ENCODE assay signal across 9 cellular contexts in genomic region chr14:91228112-91229004, GRCh38. TPM values are rescaled to one million over a fixed set of nuclear protein-coding genes. Genes with fewer than 3 reads are reported as not detected.
A peak's percentile ranks its signal among the peaks of the same experiment; 100 is the strongest.
DNase-seq lines count a peak whose midpoint lies in the region; ATAC-seq, FAIRE-seq and TF ChIP-seq lines count a peak whose summit lies in the region.
"Had no signal": no experiment of that assay in that cellular context is flagged by ENCODE, and none has a peak within 500 bp of the region (broad histone marks: within the 10 kb centered on the region; RNA-seq: fewer than 3 reads in every experiment).

No MANE protein-coding gene starts in this region.

- ATAC-seq in PC-3: peak; percentile 79

- H3K9me3 Mint-ChIP-seq in HFFc6 (peaks cover 10% of the 10 kb centered on the region), neural crest cell (no peaks in the 10 kb centered on the region)
- peaks cover under 1% of the 10 kb centered on the region for H3K9me3 Mint-ChIP-seq in activated naive CD4-positive, alpha-beta T cell treated with anti-CD3 and anti-CD28 coated beads, Interleukin-2, amount 50 U/mL, for 24 hours

- H3K36me3 ChIP-seq in PC-3 (ENCODE audit: low read depth, low read length): no peaks in the 10 kb centered on the region

- H2AFZ ChIP-seq in PC-3 (ENCODE audit: low read length): peak overlapping the region; percentile 23; the same call in 1 of the 2 replicates

- H3K27me3 Mint-ChIP-seq in HFFc6 (ENCODE audit: insufficient read depth) (no peaks in the 10 kb centered on the region; the same call in 1 of the 2 replicates), neural crest cell (ENCODE audit: low read depth) (no peaks in the 10 kb centered on the region)
- H3K27me3 Mint-ChIP-seq in activated naive CD4-positive, alpha-beta T cell treated with anti-CD3 and anti-CD28 coated beads, Interleukin-2, amount 50 U/mL, for 24 hours: no peaks in the 10 kb centered on the region

- intact Hi-C loops in PC-3 (cut with micrococcal nuclease): loop anchor here (1.0 to 10.0 kb wide), 3 partner anchors 22 to 56 kb away; no protein-coding TSS in a partner anchor

- peaks cover 17% of the 10 kb centered on the region for H3K36me3 Mint-ChIP-seq in HFFc6 (ENCODE audit: low read depth)
- peaks cover 17% of the 10 kb centered on the region for H3K36me3 Mint-ChIP-seq in activated naive CD4-positive, alpha-beta T cell treated with anti-CD3 and anti-CD28 coated beads, Interleukin-2, amount 50 U/mL, for 24 hours
- H3K36me3 Mint-ChIP-seq in neural crest cell (ENCODE audit: low read depth): peaks cover 5% of the 10 kb centered on the region

- CTCF ChIA-PET in PC-3 (lab: Charles Lee): no interaction called here

- peak overlapping the region; percentile 76 for H3K27ac Mint-ChIP-seq in HFFc6
- peak overlapping the region; percentile 98 for H3K27ac Mint-ChIP-seq in activated naive CD4-positive, alpha-beta T cell treated with anti-CD3 and anti-CD28 coated beads, Interleukin-2, amount 50 U/mL, for 24 hours
- peak overlapping the region; percentile 3 for H3K27ac Mint-ChIP-seq in neural crest cell (ENCODE audit: unreplicated experiment)

- H3F3A ChIP-seq in PC-3 (ENCODE audit: low read length, unreplicated experiment): no peaks in the 10 kb centered on the region

- TF ChIP-seq CTCF in HFFc6 (IDR thresholded peaks at IDR 0.05): no peak
- TF ChIP-seq CTCF in PC-3 (conservative IDR thresholded peaks at IDR 0.05; ENCODE audit: low read depth, low read length): no peak
- no peak for TF ChIP-seq CTCF in neural crest cell (conservative IDR thresholded peaks at IDR 0.05)

- H3K4me3 Mint-ChIP-seq in HFFc6: no peak overlapping the region
- peak overlapping the region; percentile 85 for H3K4me3 Mint-ChIP-seq in activated naive CD4-positive, alpha-beta T cell treated with anti-CD3 and anti-CD28 coated beads, Interleukin-2, amount 50 U/mL, for 24 hours
- no peak overlapping the region for H3K4me3 Mint-ChIP-seq in neural crest cell

- H3K4me2 ChIP-seq in PC-3 (ENCODE audit: low read length): peak overlapping the region; percentile 50

- peak; percentile 75 for DNase-seq in GM12892 (ENCODE audit: insufficient read length)
- peak; percentile 49 for DNase-seq in HFFc6
- peak; percentile 85 for DNase-seq in PC-3
- no peak for DNase-seq in neural crest cell (ENCODE audit: low read depth, low spot score)
- DNase-seq in DMS 273 treated with DMSO at 0.1 percent for 48 hours (lab: John Stamatoyannopoulos, UW): no peak
- no peak for DNase-seq in NCI-H524 (lab: John Stamatoyannopoulos, UW)
- DNase-seq in NCI-H1694 (lab: John Stamatoyannopoulos, UW): no peak

- no TSS peak for BruUV-seq in PC-3 (replicated peaks; lab: Mats Ljungman, UMichigan)

- no peak overlapping the region for H3K4me3 ChIP-seq in PC-3 (ENCODE audit: low read length)

- no peaks in the 10 kb centered on the region for H3K79me2 ChIP-seq in PC-3 (ENCODE audit: low read length)

- H3K4me1 Mint-ChIP-seq in HFFc6 (ENCODE audit: low read depth): peaks cover 59% of the 10 kb centered on the region
- peaks cover 95% of the 10 kb centered on the region for H3K4me1 Mint-ChIP-seq in activated naive CD4-positive, alpha-beta T cell treated with anti-CD3 and anti-CD28 coated beads, Interleukin-2, amount 50 U/mL, for 24 hours
- no peaks in the 10 kb centered on the region for H3K4me1 Mint-ChIP-seq in neural crest cell

- H3K9me3 ChIP-seq in PC-3 (ENCODE audit: low read length): no peaks in the 10 kb centered on the region

- peaks cover 51% of the 10 kb centered on the region for H3K4me1 ChIP-seq in PC-3 (ENCODE audit: insufficient read depth, low read length)

- H3K9me2 ChIP-seq in PC-3 (replicated peaks; ENCODE audit: low read length): no peaks in the 10 kb centered on the region

- TF ChIP-seq POLR2A in GM12892 (IDR thresholded peaks at IDR 0.05; ENCODE audit: low read depth, low read length): peak; percentile 75

- POLR2A ChIA-PET in PC-3 (lab: Charles Lee; ENCODE audit: unreplicated experiment): no interaction called here

- peak overlapping the region; percentile 89 for H3K27ac ChIP-seq in PC-3 (ENCODE audit: low read length)

- H3K27me3 ChIP-seq in PC-3 (ENCODE audit: low read length): no peaks in the 10 kb centered on the region

- FAIRE-seq in GM12892 (lab: Jason Lieb, UNC): peak; percentile 99

- H3K9ac ChIP-seq in PC-3 (ENCODE audit: low read length): peak overlapping the region; percentile 34; the same call in 1 of the 2 replicates
- H3K9ac ChIP-seq: KMS-11 had no signal

- H4K20me1 ChIP-seq in PC-3 (ENCODE audit: low read length): no peaks in the 10 kb centered on the region

RNA-seq across cellular contexts. Expression of gene GPR68, which starts 16.1 kb away (rescaled TPM):
- 1.3 TPM for polyA plus RNA-seq in GM12892 (2012; ENCODE audit: missing spikeins)
- under 1 TPM; 0.34 to 0.88 (median 0.52) TPM for total RNA-seq in HFFc6 (2021; fragmentation: NEBNext Ultra II Directional; extraction: Animal tissue kit (Norgen Biotek cat#: 25700))
- total RNA-seq in PC-3 (2014; rRNA removed) (0.35 and 1.5 TPM in 2 replicates), neural crest cell (0.14 and 0.36 TPM in 2 replicates)

Comparison
In these comparisons a context has a peak if more than half of its experiments do, and no peak if none do; other contexts are left out.
1. DNase-seq: peak in GM12892 (single experiment), HFFc6 (single experiment) and PC-3 (single experiment); none in neural crest cell (single experiment), DMS 273 treated with DMSO at 0.1 percent for 48 hours (single experiment), NCI-H524 (0 of 2) and NCI-H1694 (single experiment).
2. H3K27ac Mint-ChIP-seq: peak in every context shown above with its lines; median percentile 98 in activated naive CD4-positive, alpha-beta T cell treated with anti-CD3 and anti-CD28 coated beads, Interleukin-2, amount 50 U/mL, for 24 hours; 76 in HFFc6; 3 in neural crest cell.